8 cellular contexts compared by ENCODE assay signal in the genomic region with DNA sequence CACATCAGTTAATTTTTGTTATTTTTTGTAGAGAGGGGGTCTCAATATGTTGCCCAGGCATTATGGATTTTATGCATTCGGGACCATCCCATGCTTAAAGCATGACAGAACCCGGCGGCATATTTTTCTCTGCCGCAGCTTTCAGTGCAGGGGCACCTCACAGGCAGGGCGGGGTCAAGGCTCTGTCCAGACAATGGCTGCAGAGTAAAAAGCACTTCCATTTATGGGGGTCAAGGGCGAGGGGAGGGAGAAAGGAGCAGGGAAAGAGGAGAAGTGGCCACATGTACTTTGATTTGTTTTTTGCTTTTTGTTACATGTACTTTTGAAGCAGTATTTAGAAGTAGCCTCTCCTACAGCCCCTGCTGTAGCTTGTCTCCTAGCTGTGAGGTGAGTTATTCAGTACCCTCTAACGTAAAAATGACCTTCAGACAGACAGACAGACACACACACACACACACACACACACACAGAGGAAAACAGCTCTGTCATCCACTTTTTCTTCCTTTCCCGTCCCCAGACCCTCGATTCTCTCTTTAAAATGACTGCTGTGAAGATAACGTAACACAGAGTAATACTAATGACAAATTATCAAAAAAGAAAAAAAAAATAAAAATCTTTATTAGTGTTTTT. TPM values are rescaled to one million over a fixed set of nuclear protein-coding genes. Genes with fewer than 3 reads are reported as not detected.
A peak's percentile ranks its signal among the peaks of the same experiment; 100 is the strongest.
DNase-seq lines count a peak whose midpoint lies in the region; ATAC-seq and TF ChIP-seq lines count a peak whose summit lies in the region.

No MANE protein-coding gene starts in this region.

- peak overlapping the region; percentile 92 for H3K4me2 ChIP-seq in GM23248 (ENCODE audit: unreplicated experiment)

- H3K27me3 ChIP-seq in GM23248 (replicated peaks; ENCODE audit: insufficient read depth) (no peaks in the 10 kb centered on the region), rectal smooth muscle tissue (ENCODE audit: control insufficient read depth, insufficient read depth, low read length) (no peaks in the 10 kb centered on the region)

- H3K4me3 Mint-ChIP-seq in T-helper 17 cell, result peak overlapping the region; percentile 90

- H3K9ac ChIP-seq in GM23248, result peak overlapping the region; percentile 72
- no peak overlapping the region for H3K9ac ChIP-seq in rectal smooth muscle tissue (ENCODE audit: low read length)

- H3F3A ChIP-seq in GM23248 (ENCODE audit: insufficient read depth), result no peaks in the 10 kb centered on the region

- peak overlapping the region; percentile 93 for H2AFZ ChIP-seq in GM23248

- H4K20me1 ChIP-seq in GM23248 (ENCODE audit: insufficient read depth), result no peaks in the 10 kb centered on the region

- H3K9me3 ChIP-seq in GM23248 (ENCODE audit: low read depth) (no peaks in the 10 kb centered on the region), T-helper 17 cell (ENCODE audit: control insufficient read depth, low read length, poor library complexity, severe bottlenecking) (no peaks in the 10 kb centered on the region)

- ATAC-seq in T-helper 17 cell, result no peak
- no peak for ATAC-seq in GM19452 (IDR thresholded peaks at IDR 0.05; ENCODE audit: unreplicated experiment)

- H3K4me1 ChIP-seq in GM23248 (ENCODE audit: insufficient read depth), result 0 out of 2 replicates have a peak, but pooled peaks cover 6% of the 10 kb centered on the region
- peaks cover 8% of the 10 kb centered on the region for H3K4me1 ChIP-seq in rectal smooth muscle tissue (ENCODE audit: control insufficient read depth, insufficient read depth, low read length)

- 51 to 55% methylated on average over 10 of the region's 10 CpGs for WGBS in GM23248 (ENCODE audit: low coverage in 1 of 2, low lambda C conversion rate in 2 of 2, missing lambda C conversion rate in 2 of 2), 2 experiments

- no peak for TF ChIP-seq CTCF in foreskin fibroblast (IDR thresholded peaks at IDR 0.05; ENCODE audit: low read depth, low read length)

- no peaks in the 10 kb centered on the region for H3K79me2 ChIP-seq in GM23248 (ENCODE audit: insufficient read depth)

- H3K4me1 Mint-ChIP-seq in T-helper 17 cell, result peaks cover 22% of the 10 kb centered on the region

- H3K4me3 ChIP-seq in GM23248 (peak overlapping the region; percentile 88), foreskin fibroblast (ENCODE audit: low read depth in 1 of 2, low read length in 2 of 2) (peak overlapping the region; percentile 58 to 94), rectal smooth muscle tissue (ENCODE audit: low read length) (peak overlapping the region; percentile 87)

- peak; percentile 6 for DNase-seq in GM23248
- no peak for DNase-seq in T-helper 17 cell
- DNase-seq in foreskin fibroblast, result no peak
- no peak for DNase-seq in RKO (ENCODE audit: low spot score)
- no peak for DNase-seq in AG08396 (ENCODE audit: low spot score)
- DNase-seq in NCI-H526 (lab: John Stamatoyannopoulos, UW), result no peak

- H3K36me3 ChIP-seq in GM23248 (ENCODE audit: low read depth) (no peaks in the 10 kb centered on the region), rectal smooth muscle tissue (ENCODE audit: control insufficient read depth, insufficient read depth, low read length) (no peaks in the 10 kb centered on the region)

- peaks cover 14% of the 10 kb centered on the region for H3K27me3 Mint-ChIP-seq in T-helper 17 cell

- in situ Hi-C loops in GM23248 (cut with MboI), result no loop called here

- peaks cover 2% of the 10 kb centered on the region for H3K36me3 Mint-ChIP-seq in T-helper 17 cell (ENCODE audit: low read depth)

- H3K27ac Mint-ChIP-seq in T-helper 17 cell, result peak overlapping the region; percentile 43

- H3K9me2 ChIP-seq in GM23248 (ENCODE audit: insufficient read depth), result no peaks in the 10 kb centered on the region

- no peak overlapping the region for H3K27ac ChIP-seq in GM23248
- H3K27ac ChIP-seq in rectal smooth muscle tissue (ENCODE audit: low read depth, low read length), result peak overlapping the region; percentile 25

RNA-seq across cellular contexts. Expression of a gene that starts 0.9 kb away (rescaled TPM):
- 31.0 and 36.0 TPM in 2 replicates for total RNA-seq in GM23248 (2014; rRNA removed; shearing (Covaris generic))
- 40.7 and 42.0 TPM in 2 replicates for polyA plus RNA-seq in GM23248 (2016; fragmentation: Nextera tagmentation; extraction: Ambion mirVana)
- 10 to 100 TPM; 17.7 to 21.9 TPM for total RNA-seq in T-helper 17 cell

RNA-seq across cellular contexts. Expression of a gene that starts 16.2 kb away (rescaled TPM):
- total RNA-seq in GM23248 (2014; rRNA removed; shearing (Covaris generic)), result 10.7 and 10.9 TPM in 2 replicates
- 9.5 and 10.5 TPM in 2 replicates for polyA plus RNA-seq in GM23248 (2016; fragmentation: Nextera tagmentation; extraction: Ambion mirVana)
- 10 to 100 TPM; 14.0 to 19.6 TPM for total RNA-seq in T-helper 17 cell
